In genomic region chr2:24568492-24568891, GRCh38 we compare ENCODE assay signal across 16 cellular contexts.
DNase-seq lines count a peak whose midpoint lies in the region; ATAC-seq and TF ChIP-seq lines count a peak whose summit lies in the region.
"Had no signal": no experiment of that assay in that cellular context is flagged by ENCODE, and none has a peak within 500 bp of the region (broad histone marks: within the 10 kb centered on the region; RNA-seq: fewer than 3 reads in every experiment).

No MANE protein-coding gene starts in this region.

- no peak for TF ChIP-seq CTCF in progenitor cell of endocrine pancreas (IDR thresholded peaks at IDR 0.05; ENCODE audit: unreplicated experiment)

- no peak for ATAC-seq in central memory CD8-positive, alpha-beta T cell (replicated peaks; ENCODE audit: extremely low read depth, poor library complexity, severe bottlenecking)
- no peak for ATAC-seq in GM18873 (IDR thresholded peaks at IDR 0.05; ENCODE audit: low FRiP score, unreplicated experiment)
- ATAC-seq: A549, HepG2 had no signal

- intact Hi-C loops in activated CD4-positive, alpha-beta T cell treated with anti-CD3 and anti-CD28 coated beads, Interleukin-2, amount 10 ng/mL, durations not matched to agents 24 days and 14 days (cut with micrococcal nuclease), result no loop called here

- peaks cover 40% of the 10 kb centered on the region for H3K4me1 Mint-ChIP-seq in central memory CD8-positive, alpha-beta T cell
- peaks cover 27% of the 10 kb centered on the region for H3K4me1 Mint-ChIP-seq in progenitor cell of endocrine pancreas (ENCODE audit: low read depth)
- H3K4me1 Mint-ChIP-seq in activated CD4-positive, alpha-beta T cell treated with anti-CD3 and anti-CD28 coated beads, Interleukin-2, amount 10 ng/mL, durations not matched to agents 24 days and 14 days, result peaks cover 18% of the 10 kb centered on the region
- H3K4me1 Mint-ChIP-seq: CD14-positive monocyte had no signal

- peaks cover 12% of the 10 kb centered on the region for H3K36me3 Mint-ChIP-seq in central memory CD8-positive, alpha-beta T cell (ENCODE audit: insufficient read depth)
- H3K36me3 Mint-ChIP-seq in progenitor cell of endocrine pancreas (ENCODE audit: insufficient read depth), result peaks cover 20% of the 10 kb centered on the region
- H3K36me3 Mint-ChIP-seq in activated CD4-positive, alpha-beta T cell treated with anti-CD3 and anti-CD28 coated beads, Interleukin-2, amount 10 ng/mL, durations not matched to agents 24 days and 14 days (ENCODE audit: low read depth), result peaks cover 33% of the 10 kb centered on the region

- H3K27ac Mint-ChIP-seq in central memory CD8-positive, alpha-beta T cell (ENCODE audit: low read depth), result peak overlapping the region; percentile 54
- H3K27ac Mint-ChIP-seq in progenitor cell of endocrine pancreas, result peak overlapping the region; percentile 0
- no peak overlapping the region for H3K27ac Mint-ChIP-seq in activated CD4-positive, alpha-beta T cell treated with anti-CD3 and anti-CD28 coated beads, Interleukin-2, amount 10 ng/mL, durations not matched to agents 24 days and 14 days
- H3K27ac Mint-ChIP-seq: CD14-positive monocyte had no signal

- no peaks in the 10 kb centered on the region for H3K9me3 Mint-ChIP-seq in central memory CD8-positive, alpha-beta T cell
- peaks cover 8% of the 10 kb centered on the region for H3K9me3 Mint-ChIP-seq in progenitor cell of endocrine pancreas (ENCODE audit: low read depth)
- H3K9me3 Mint-ChIP-seq in activated CD4-positive, alpha-beta T cell treated with anti-CD3 and anti-CD28 coated beads, Interleukin-2, amount 10 ng/mL, durations not matched to agents 24 days and 14 days, result peaks cover 3% of the 10 kb centered on the region

- H3K4me3 Mint-ChIP-seq in central memory CD8-positive, alpha-beta T cell, result no peak overlapping the region
- no peak overlapping the region for H3K4me3 Mint-ChIP-seq in progenitor cell of endocrine pancreas (ENCODE audit: low read depth)
- no peak overlapping the region for H3K4me3 Mint-ChIP-seq in activated CD4-positive, alpha-beta T cell treated with anti-CD3 and anti-CD28 coated beads, Interleukin-2, amount 10 ng/mL, durations not matched to agents 24 days and 14 days
- H3K4me3 Mint-ChIP-seq: CD14-positive monocyte had no signal

- peak; percentile 43 for DNase-seq in NCI-H748 (lab: John Stamatoyannopoulos, UW; ENCODE audit: unreplicated experiment)
- no peak for DNase-seq in NCI-H748 treated with DMSO at 0.1 percent for 48 hours (lab: John Stamatoyannopoulos, UW)
- peak; percentile 64 for DNase-seq in NCI-H1694 treated with DMSO at 0.1 percent for 48 hours (lab: John Stamatoyannopoulos, UW)
- DNase-seq in central memory CD8-positive, alpha-beta T cell (ENCODE audit: low spot score in 2 of 2), result no peak
- DNase-seq in progenitor cell of endocrine pancreas (ENCODE audit: low spot score, unreplicated experiment), result no peak
- DNase-seq in activated CD4-positive, alpha-beta T cell treated with anti-CD3 and anti-CD28 coated beads, Interleukin-2, amount 10 ng/mL, durations not matched to agents 24 days and 14 days, result no peak
- DNase-seq in kidney glomerular epithelial cell (lab: John Stamatoyannopoulos, UW), result no peak
- DNase-seq: Calu3, MG63, NCI-H2029 treated with DMSO at 0.1 percent for 48 hours, NCI-H345, NCI-H82 had no signal

- H3K27me3 Mint-ChIP-seq in central memory CD8-positive, alpha-beta T cell, result no peaks in the 10 kb centered on the region
- H3K27me3 Mint-ChIP-seq in progenitor cell of endocrine pancreas, result no peaks in the 10 kb centered on the region
- H3K27me3 Mint-ChIP-seq in activated CD4-positive, alpha-beta T cell treated with anti-CD3 and anti-CD28 coated beads, Interleukin-2, amount 10 ng/mL, durations not matched to agents 24 days and 14 days, result no peaks in the 10 kb centered on the region

Comparison
In these comparisons a context has a peak if more than half of its experiments do, and no peak if none do; other contexts are left out.
1. DNase-seq: peak in NCI-H748 (single experiment) and NCI-H1694 treated with DMSO at 0.1 percent for 48 hours (single experiment); none in NCI-H748 treated with DMSO at 0.1 percent for 48 hours (single experiment), central memory CD8-positive, alpha-beta T cell (0 of 2), progenitor cell of endocrine pancreas (single experiment), activated CD4-positive, alpha-beta T cell treated with anti-CD3 and anti-CD28 coated beads, Interleukin-2, amount 10 ng/mL, durations not matched to agents 24 days and 14 days (single experiment) and kidney glomerular epithelial cell (single experiment).